In genomic region chr14:75831455-75831854, GRCh38 we compare ENCODE assay signal across 9 cellular contexts.
A peak's percentile ranks its signal among the peaks of the same experiment; 100 is the strongest.
DNase-seq lines count a peak whose midpoint lies in the region; ATAC-seq and TF ChIP-seq lines count a peak whose summit lies in the region.
"Had no signal": no experiment of that assay in that cellular context is flagged by ENCODE, and none has a peak within 500 bp of the region (broad histone marks: within the 10 kb centered on the region; RNA-seq: fewer than 3 reads in every experiment).

No MANE protein-coding gene starts in this region.

- H3K36me3 Mint-ChIP-seq in natural killer cell, result no peaks in the 10 kb centered on the region

- peak overlapping the region; percentile 47 to 53 for H3K27ac Mint-ChIP-seq in natural killer cell

- H3K27ac ChIP-seq in HUES48 (ENCODE audit: low read depth, low read length), result peak overlapping the region; percentile 67

- no peaks in the 10 kb centered on the region for H3K9me3 Mint-ChIP-seq in natural killer cell
- H3K9me3 Mint-ChIP-seq: neural crest cell had no signal

- peaks cover 5% of the 10 kb centered on the region in 2 donors for H3K4me1 Mint-ChIP-seq in natural killer cell
- H3K4me1 Mint-ChIP-seq: neural crest cell had no signal

- H3K4me1 ChIP-seq in HUES48 (ENCODE audit: control insufficient read depth, insufficient read depth, low read length), result no peaks in the 10 kb centered on the region

- TF ChIP-seq CTCF in natural killer cell (IDR thresholded peaks at IDR 0.05) (no peak), GM13977 (IDR thresholded peaks at IDR 0.05; ENCODE audit: extremely low read depth, insufficient read depth, missing control alignments) (no peak)

- in situ Hi-C loops in GM13977 (cut with MboI; ENCODE audit: low pct_unique_long_range_greater_than_20kb, low sequenced_read_pairs, unreplicated experiment), result no loop called here

- H3K9me3 ChIP-seq in HUES48 (ENCODE audit: control insufficient read depth, insufficient read depth, low read length), result no peaks in the 10 kb centered on the region

- H3K36me3 ChIP-seq in HUES48 (ENCODE audit: control insufficient read depth, insufficient read depth, low read length), result peaks cover 12% of the 10 kb centered on the region; the same call in 1 of the 2 replicates

- ATAC-seq in natural killer cell, result peak; percentile 49 to 57 (median 54)
- no peak for ATAC-seq in HG03457 (IDR thresholded peaks at IDR 0.05; ENCODE audit: unreplicated experiment)
- no peak for ATAC-seq in HG02885 (IDR thresholded peaks at IDR 0.05; ENCODE audit: poor library complexity, unreplicated experiment)

- no peaks in the 10 kb centered on the region for H3K27me3 Mint-ChIP-seq in natural killer cell (ENCODE audit: low read depth in 2 of 2)

- H3K4me3 Mint-ChIP-seq in natural killer cell, result peak overlapping the region; percentile 22
- H3K4me3 Mint-ChIP-seq: neural crest cell had no signal

- no peaks in the 10 kb centered on the region for H3K27me3 ChIP-seq in HUES48 (ENCODE audit: control insufficient read depth, insufficient read depth, low read length)

- H3K9ac ChIP-seq in HUES48 (ENCODE audit: low read depth, low read length), result no peak overlapping the region

- DNase-seq in SW480 (ENCODE audit: low spot score) (peak; percentile 93), brain pericyte (ENCODE audit: low read depth, low spot score) (peak; percentile 50), natural killer cell (no peak), GM13977 (ENCODE audit: low spot score) (no peak), dedifferentiated amniotic fluid mesenchymal stem cell (ENCODE audit: extremely low spot score) (no peak)

- no peak overlapping the region for H3K4me3 ChIP-seq in HUES48 (ENCODE audit: low read depth, low read length)

- intact Hi-C loops in natural killer cell (cut with micrococcal nuclease), result no loop called here

Comparison
In these comparisons a context has a peak if more than half of its experiments do, and no peak if none do; other contexts are left out.
1. DNase-seq: peak in SW480 (single experiment) and brain pericyte (single experiment); none in natural killer cell (single experiment), GM13977 (single experiment) and dedifferentiated amniotic fluid mesenchymal stem cell (single experiment).
2. ATAC-seq: peak in natural killer cell (3 of 3); none in HG03457 (single experiment) and HG02885 (single experiment).